ENCODE assay signal across 11 cellular contexts in genomic region chr10:30682377-30683199, GRCh38. TPM values are rescaled to one million over a fixed set of nuclear protein-coding genes. Genes with fewer than 3 reads are reported as not detected.
DNase-seq lines count a peak whose midpoint lies in the region; TF ChIP-seq lines count a peak whose summit lies in the region.
"Not testable (repeated sequence)": the region's sequence is repeated elsewhere in the genome, so short reads cannot be mapped to it uniquely, and the experiment has no call there.
"Had no signal": no experiment of that assay in that cellular context is flagged by ENCODE, and none has a peak within 500 bp of the region (broad histone marks: within the 10 kb centered on the region; RNA-seq: fewer than 3 reads in every experiment).

No MANE protein-coding gene starts in this region.

- not testable (repeated sequence) for H3K9ac ChIP-seq in adipocyte (ENCODE audit: low read length); fibroblast of lung (ENCODE audit: insufficient read depth, low read length)

- H3K27ac Mint-ChIP-seq in HFFc6 (peak overlapping the region; percentile 19; the same call in 1 of the 2 replicates), osteocyte (ENCODE audit: unreplicated experiment) (peak overlapping the region; percentile 36)
- H3K27ac Mint-ChIP-seq in activated CD4-positive, alpha-beta memory T cell treated with anti-CD3 and anti-CD28 coated beads, Interleukin-2, amount 10 ng/mL, durations not matched to agents 7 days and 5 days, result peak overlapping the region; percentile 93

- not testable (repeated sequence) for TF ChIP-seq CTCF in HFFc6 (IDR thresholded peaks at IDR 0.05); RWPE1 (conservative IDR thresholded peaks at IDR 0.05; ENCODE audit: low read depth); fibroblast of lung (conservative IDR thresholded peaks at IDR 0.05 in 1 of 2, IDR thresholded peaks at IDR 0.05 in 1 of 2; ENCODE audit: low read depth in 1 of 2, low read length in 2 of 2); osteocyte (IDR thresholded peaks at IDR 0.05)

- H3K79me2 ChIP-seq in fibroblast of lung (ENCODE audit: control insufficient read depth, insufficient read depth, low read length), result not testable (repeated sequence)

- H2AFZ ChIP-seq in fibroblast of lung (ENCODE audit: low read length), result not testable (repeated sequence)

- not testable (repeated sequence) for H4K20me1 ChIP-seq in fibroblast of lung (ENCODE audit: control insufficient read depth, extremely low read depth, insufficient read depth, low read length)

- H3K27me3 ChIP-seq in adipocyte (replicated peaks; ENCODE audit: control insufficient read depth, insufficient read depth, low read length); fibroblast of lung (ENCODE audit: control insufficient read depth, insufficient read depth, low read length): not testable (repeated sequence)

- H3K9me3 Mint-ChIP-seq in HFFc6; osteocyte (ENCODE audit: unreplicated experiment): not testable (repeated sequence)
- peaks cover 17% of the 10 kb centered on the region for H3K9me3 Mint-ChIP-seq in activated CD4-positive, alpha-beta memory T cell treated with anti-CD3 and anti-CD28 coated beads, Interleukin-2, amount 10 ng/mL, durations not matched to agents 7 days and 5 days

- H3K4me1 Mint-ChIP-seq in HFFc6 (ENCODE audit: low read depth) (peaks cover 40% of the 10 kb centered on the region), osteocyte (ENCODE audit: unreplicated experiment) (peaks cover 27% of the 10 kb centered on the region)
- peaks cover 92% of the 10 kb centered on the region for H3K4me1 Mint-ChIP-seq in activated CD4-positive, alpha-beta memory T cell treated with anti-CD3 and anti-CD28 coated beads, Interleukin-2, amount 10 ng/mL, durations not matched to agents 7 days and 5 days

- peaks cover 15% of the 10 kb centered on the region for H3K4me1 ChIP-seq in adipocyte (ENCODE audit: control insufficient read depth, insufficient read depth, low read length)
- H3K4me1 ChIP-seq in fibroblast of lung (ENCODE audit: control insufficient read depth, extremely low read depth, insufficient read depth, low read length), result not testable (repeated sequence)

- not testable (repeated sequence) for H3K4me2 ChIP-seq in fibroblast of lung (ENCODE audit: extremely low read depth, insufficient read depth, low read length)

- CTCF ChIA-PET in RWPE1 (lab: Yijun Ruan, JAX), result not testable (repeated sequence)
- CTCF ChIA-PET in activated CD4-positive, alpha-beta memory T cell treated with anti-CD3 and anti-CD28 coated beads, Interleukin-2, amount 10 ng/mL, durations not matched to agents 7 days and 5 days (lab: Charles Lee), result interaction anchor here (1.0 to 2.2 kb wide), 6 partner anchors 12 to 349 kb away, joined by 3 to 9 read pairs (median 4); partner anchors contain the start of gene ZNF438

- DNase-seq in AG08396 (ENCODE audit: low spot score) (peak; percentile 86), HFFc6 (peak; percentile 95), RWPE1 (ENCODE audit: low spot score) (peak; percentile 93), adipocyte (ENCODE audit: low read depth) (peak; percentile 91), fibroblast of lung (ENCODE audit: low read depth in 2 of 2) (peak; percentile 94 to 97), osteocyte (ENCODE audit: extremely low spot score, unreplicated experiment) (peak; percentile 84)
- DNase-seq in activated CD4-positive, alpha-beta memory T cell treated with anti-CD3 and anti-CD28 coated beads, Interleukin-2, amount 10 ng/mL, durations not matched to agents 7 days and 5 days, result peak; percentile 89
- peak; percentile 75 to 80 for DNase-seq in stimulated activated CD8-positive, alpha-beta memory T cell treated with anti-CD3 and anti-CD28 coated beads, Interleukin-15, amount 100 ng/mL, for 48 hours (ENCODE audit: low read depth in 2 of 2)

- H3K36me3 ChIP-seq in adipocyte (ENCODE audit: control insufficient read depth, insufficient read depth, low read length, severe bottlenecking); fibroblast of lung (ENCODE audit: control insufficient read depth, insufficient read depth, low read length): not testable (repeated sequence)

- H3K4me3 Mint-ChIP-seq in HFFc6; osteocyte (ENCODE audit: unreplicated experiment): not testable (repeated sequence)
- peak overlapping the region; percentile 24 for H3K4me3 Mint-ChIP-seq in activated CD4-positive, alpha-beta memory T cell treated with anti-CD3 and anti-CD28 coated beads, Interleukin-2, amount 10 ng/mL, durations not matched to agents 7 days and 5 days

- H3K27me3 Mint-ChIP-seq in HFFc6 (ENCODE audit: insufficient read depth), result peaks cover 10% of the 10 kb centered on the region
- H3K27me3 Mint-ChIP-seq in activated CD4-positive, alpha-beta memory T cell treated with anti-CD3 and anti-CD28 coated beads, Interleukin-2, amount 10 ng/mL, durations not matched to agents 7 days and 5 days, result not testable (repeated sequence)
- peaks cover 23% of the 10 kb centered on the region for H3K27me3 Mint-ChIP-seq in osteocyte (ENCODE audit: unreplicated experiment)

- H3K27ac ChIP-seq in RWPE1; fibroblast of lung (ENCODE audit: insufficient read depth, low read length): not testable (repeated sequence)

- POLR2A ChIA-PET in RWPE1 (lab: Yijun Ruan, JAX; ENCODE audit: low non-redundant PET), result not testable (repeated sequence)
- POLR2A ChIA-PET in activated CD4-positive, alpha-beta memory T cell treated with anti-CD3 and anti-CD28 coated beads, Interleukin-2, amount 10 ng/mL, durations not matched to agents 7 days and 5 days (lab: Charles Lee), result interaction anchor here (0.5 to 12.2 kb wide), 13 partner anchors 8 to 635 kb away, joined by 3 to 149 read pairs (median 4); no protein-coding TSS in a partner anchor

- peak overlapping the region; percentile 14 for H3K4me3 ChIP-seq in adipocyte (ENCODE audit: low read length)
- H3K4me3 ChIP-seq in fibroblast of lung (replicated peaks in 1 of 4; ENCODE audit: control extremely low read depth in 1 of 4, insufficient read depth in 1 of 4, low read depth in 3 of 4, low read length in 4 of 4), result not testable (repeated sequence)

- not testable (repeated sequence) for H3K9me3 ChIP-seq in adipocyte (ENCODE audit: control insufficient read depth, low read length); fibroblast of lung (ENCODE audit: control insufficient read depth, insufficient read depth, low read depth, low read length)

- H3K36me3 Mint-ChIP-seq in HFFc6 (ENCODE audit: low read depth); osteocyte (ENCODE audit: unreplicated experiment): not testable (repeated sequence)
- peaks cover 40% of the 10 kb centered on the region for H3K36me3 Mint-ChIP-seq in activated CD4-positive, alpha-beta memory T cell treated with anti-CD3 and anti-CD28 coated beads, Interleukin-2, amount 10 ng/mL, durations not matched to agents 7 days and 5 days (ENCODE audit: low read depth)

RNA-seq across cellular contexts. Expression of gene LYZL2, which starts 53.0 kb away (rescaled TPM):
- not detected for total RNA-seq in HFFc6 (2021; fragmentation: NEBNext Ultra II Directional; extraction: Animal tissue kit (Norgen Biotek cat#: 25700))
- not detected for total RNA-seq in activated CD4-positive, alpha-beta memory T cell treated with anti-CD3 and anti-CD28 coated beads, Interleukin-2, amount 10 ng/mL, durations not matched to agents 7 days and 5 days
- not detected in 2 replicates for total RNA-seq in fibroblast of lung
- not detected in 2 replicates for polyA plus RNA-seq in fibroblast of lung
- not detected in 2 replicates for polyA plus RNA-seq in fibroblast of lung (2012)
- not detected in 2 replicates for polyA minus RNA-seq in fibroblast of lung (ENCODE audit: low replicate concordance)
- not detected in 2 replicates for total RNA-seq in osteocyte
- total RNA-seq: activated CD8-positive, alpha-beta memory T cell treated with anti-CD3 and anti-CD28 coated beads for 36 hours; H7; neural crest cell had no signal

Comparison
In these comparisons a context has a peak if more than half of its experiments do, and no peak if none do; other contexts are left out.
1. H3K27ac Mint-ChIP-seq: peak in every context shown above with its lines; median percentile 93 in activated CD4-positive, alpha-beta memory T cell treated with anti-CD3 and anti-CD28 coated beads, Interleukin-2, amount 10 ng/mL, durations not matched to agents 7 days and 5 days; 36 in osteocyte; 19 in HFFc6.